ENCODE assay signal across 15 cellular contexts in the genomic region with DNA sequence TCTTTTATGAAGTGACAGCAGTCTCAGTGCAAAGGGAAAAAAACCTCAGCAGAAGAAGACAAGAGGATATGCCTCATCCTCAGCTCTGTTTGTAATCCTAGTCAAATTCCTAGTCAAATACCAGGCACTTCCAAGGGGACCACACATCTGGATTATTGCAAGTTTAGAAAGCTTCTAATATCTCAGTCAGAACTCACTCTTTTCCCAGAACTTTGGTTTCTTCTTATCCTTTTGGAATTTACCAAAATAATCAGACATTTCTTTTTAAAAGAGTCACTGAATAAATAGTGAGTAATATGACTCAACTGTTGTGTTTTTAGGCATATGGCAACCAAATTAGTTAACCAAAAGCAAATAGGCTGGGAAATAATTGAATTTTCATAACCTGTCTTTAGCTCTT. TPM values are rescaled to one million over a fixed set of nuclear protein-coding genes. Genes with fewer than 3 reads are reported as not detected.
DNase-seq lines count a peak whose midpoint lies in the region; ATAC-seq and TF ChIP-seq lines count a peak whose summit lies in the region.
"Had no signal": no experiment of that assay in that cellular context is flagged by ENCODE, and none has a peak within 500 bp of the region (broad histone marks: within the 10 kb centered on the region; RNA-seq: fewer than 3 reads in every experiment).

No MANE protein-coding gene starts in this region.

- DNase-seq in EL (peak; percentile 84), SJSA1 (ENCODE audit: low read depth in 1 of 2, low spot score in 2 of 2) (peak; percentile 58 to 84), fibroblast of gingiva (ENCODE audit: low read depth) (peak; percentile 71), sigmoid colon (no peak), CD1c-positive myeloid dendritic cell (ENCODE audit: extremely low spot score) (no peak)
- DNase-seq: activated CD8-positive, alpha-beta memory T cell treated with anti-CD3 and anti-CD28 coated beads, Interleukin-2, amount 50 U/mL, for 4 hours; activated naive CD4-positive, alpha-beta T cell treated with anti-CD3 and anti-CD28 coated beads, Interleukin-2, amount 10 ng/mL, durations not matched to agents 7 days and 5 days; CD4-positive, alpha-beta T cell; H7; NCI-H2171 had no signal

- peak overlapping the region; percentile 53 for H3K9ac ChIP-seq in skeletal muscle satellite cell (ENCODE audit: low read depth, low read length)

- ATAC-seq in HG03354 (IDR thresholded peaks at IDR 0.05; ENCODE audit: poor library complexity, severe bottlenecking, unreplicated experiment), result no peak
- ATAC-seq in GM18907 (IDR thresholded peaks at IDR 0.05; ENCODE audit: unreplicated experiment), result no peak
- ATAC-seq: activated CD4-positive, CD25-positive, alpha-beta regulatory T cell treated with anti-CD3 and anti-CD28 coated beads, Interleukin-2, amount 50 U/mL, for 24 hours had no signal

- H3K4me1 ChIP-seq in SJSA1 (replicated peaks) (peaks cover 57% of the 10 kb centered on the region), skeletal muscle satellite cell (ENCODE audit: control insufficient read depth, insufficient read depth, low read length) (peaks cover 74% of the 10 kb centered on the region), sigmoid colon (no peaks in the 10 kb centered on the region)

- H3K27me3 ChIP-seq in SJSA1 (replicated peaks) (no peaks in the 10 kb centered on the region), skeletal muscle satellite cell (ENCODE audit: control insufficient read depth, insufficient read depth, low read length) (no peaks in the 10 kb centered on the region), sigmoid colon (no peaks in the 10 kb centered on the region)
- H3K27me3 ChIP-seq: suprapubic skin had no signal

- peak overlapping the region; percentile 12 for H3K4me2 ChIP-seq in skeletal muscle satellite cell (ENCODE audit: low read length)

- intact Hi-C loops in sigmoid colon (cut with DNase I), result no loop called here

- no peak overlapping the region for H3K4me3 ChIP-seq in SJSA1
- no peak overlapping the region for H3K4me3 ChIP-seq in skeletal muscle satellite cell (ENCODE audit: low read length)
- no peak overlapping the region for H3K4me3 ChIP-seq in sigmoid colon
- H3K4me3 ChIP-seq: suprapubic skin had no signal

- H3K36me3 ChIP-seq in SJSA1 (no peaks in the 10 kb centered on the region), skeletal muscle satellite cell (ENCODE audit: insufficient read depth, low read length) (no peaks in the 10 kb centered on the region), sigmoid colon (no peaks in the 10 kb centered on the region)
- H3K36me3 ChIP-seq: suprapubic skin had no signal

- H3K27ac ChIP-seq in SJSA1 (peak overlapping the region; percentile 87), sigmoid colon (no peak overlapping the region)
- H3K27ac ChIP-seq: suprapubic skin had no signal

- H3K9me3 ChIP-seq in SJSA1 (replicated peaks), result no peaks in the 10 kb centered on the region
- H3K9me3 ChIP-seq in skeletal muscle satellite cell (replicated peaks; ENCODE audit: low read length), result no peaks in the 10 kb centered on the region
- H3K9me3 ChIP-seq in sigmoid colon, result no peaks in the 10 kb centered on the region
- H3K9me3 ChIP-seq: suprapubic skin had no signal

- TF ChIP-seq CTCF in sigmoid colon (IDR thresholded peaks at IDR 0.05), result no peak

- no peak for TF ChIP-seq EP300 in sigmoid colon (IDR thresholded peaks at IDR 0.05)

- no peak for TF ChIP-seq POLR2A in sigmoid colon (IDR thresholded peaks at IDR 0.05)

RNA-seq across cellular contexts. Expression of a gene that starts 47.8 kb away (rescaled TPM):
- total RNA-seq in SJSA1 (2014; rRNA removed; shearing (Covaris generic)), result 1.2 and 1.6 TPM in 2 replicates
- total RNA-seq in skeletal muscle satellite cell (2012; rRNA removed), result 228 and 249 TPM in 2 replicates
- 10 to 100 TPM in 1 of 4 donors, 1 to 10 TPM in 3; 4.3 to 16.6 (median 8.9) TPM for total RNA-seq in sigmoid colon
- 1 to 10 TPM in 2 of 3 donors, under 1 TPM in 1; 0.46 to 7.9 (median 3.0) TPM for polyA plus RNA-seq in sigmoid colon
- total RNA-seq: CD4-positive, alpha-beta T cell; H7 had no signal

Comparison
In these comparisons a context has a peak if more than half of its experiments do, and no peak if none do; other contexts are left out.
1. DNase-seq: peak in EL (single experiment), SJSA1 (2 of 2) and fibroblast of gingiva (single experiment); none in sigmoid colon (single experiment) and CD1c-positive myeloid dendritic cell (single experiment).